ENCODE assay signal across 16 cellular contexts in genomic region chr3:132867526-132867925, GRCh38.
A peak's percentile ranks its signal among the peaks of the same experiment; 100 is the strongest.
DNase-seq lines count a peak whose midpoint lies in the region; ATAC-seq and TF ChIP-seq lines count a peak whose summit lies in the region.
"Had no signal": no experiment of that assay in that cellular context is flagged by ENCODE, and none has a peak within 500 bp of the region (broad histone marks: within the 10 kb centered on the region; RNA-seq: fewer than 3 reads in every experiment).

No MANE protein-coding gene starts in this region.

- no peak overlapping the region for H3K18ac ChIP-seq in mesenchymal stem cell (ENCODE audit: low read depth in 1 of 2, low read length in 2 of 2)

- DNase-seq in NCI-H82 (lab: John Stamatoyannopoulos, UW): peak; percentile 18
- no peak for DNase-seq in NCI-H82 treated with DMSO at 0.1 percent for 48 hours (lab: John Stamatoyannopoulos, UW; ENCODE audit: unreplicated experiment)
- DNase-seq in NCI-H226: peak; percentile 8
- DNase-seq in mesenchymal stem cell: no peak
- no peak for DNase-seq in H7
- DNase-seq in suprapubic skin (ENCODE audit: low spot score in 2 of 2): no peak
- no peak for DNase-seq in stimulated activated naive B cell treated with anti-CD40 and anti-IgM and Interleukin-4, amounts not matched to agents 10 μg/mL and 1 μg/mL and 100 μg/mL, for 72 hours
- DNase-seq: 8988T; CD4-positive, alpha-beta memory T cell; DMS79 treated with DMSO at 0.1 percent for 48 hours; GF-D8; GOT3; H9 had no signal

- no peak for TF ChIP-seq POLR2A in suprapubic skin (IDR thresholded peaks at IDR 0.05)

- H3K4me3 ChIP-seq in mesenchymal stem cell (ENCODE audit: insufficient read depth in 1 of 2, low read depth in 1 of 2, low read length in 2 of 2) (no peak overlapping the region), skeletal muscle satellite cell (ENCODE audit: low read length) (no peak overlapping the region), H7 (ENCODE audit: insufficient read depth, low read depth, low read length) (no peak overlapping the region), suprapubic skin (no peak overlapping the region)
- H3K4me3 ChIP-seq: BLaER1 had no signal

- H4K8ac ChIP-seq in mesenchymal stem cell (ENCODE audit: low read length): no peak overlapping the region

- TF ChIP-seq CTCF in suprapubic skin (IDR thresholded peaks at IDR 0.05): no peak

- H3K36me3 ChIP-seq in mesenchymal stem cell (ENCODE audit: control insufficient read depth in 1 of 2, insufficient read depth in 2 of 2, low read depth in 1 of 2, low read length in 2 of 2): no peaks in the 10 kb centered on the region
- H3K36me3 ChIP-seq in skeletal muscle satellite cell (ENCODE audit: insufficient read depth, low read length): no peaks in the 10 kb centered on the region
- no peaks in the 10 kb centered on the region for H3K36me3 ChIP-seq in H7 (replicated peaks; ENCODE audit: control insufficient read depth, insufficient read depth, low read length)
- H3K36me3 ChIP-seq in suprapubic skin: no peaks in the 10 kb centered on the region
- H3K36me3 ChIP-seq: BLaER1 had no signal

- no peak overlapping the region for H2BK15ac ChIP-seq in mesenchymal stem cell (ENCODE audit: low read depth, poor library complexity, severe bottlenecking)

- H4K91ac ChIP-seq in mesenchymal stem cell (ENCODE audit: low read length): no peak overlapping the region

- H3K27me3 ChIP-seq in mesenchymal stem cell (ENCODE audit: control insufficient read depth in 1 of 2, insufficient read depth in 1 of 2, low read length in 2 of 2) (peaks cover 5 to 11% of the 10 kb centered on the region in 2 experiments), skeletal muscle satellite cell (ENCODE audit: control insufficient read depth, insufficient read depth, low read length) (no peaks in the 10 kb centered on the region), H7 (ENCODE audit: control insufficient read depth, insufficient read depth, low read length) (no peaks in the 10 kb centered on the region), suprapubic skin (no peaks in the 10 kb centered on the region)
- H3K27me3 ChIP-seq: BLaER1 had no signal

- H3K4me2 ChIP-seq in mesenchymal stem cell (ENCODE audit: low read length, poor library complexity, severe bottlenecking) (no peak overlapping the region), skeletal muscle satellite cell (ENCODE audit: low read length) (peak overlapping the region; percentile 22)
- H3K4me2 ChIP-seq: BLaER1 had no signal

- H3K14ac ChIP-seq in mesenchymal stem cell (ENCODE audit: low read length in 2 of 2): no peak overlapping the region

- H3K4me1 ChIP-seq in mesenchymal stem cell (ENCODE audit: control insufficient read depth, insufficient read depth, low read depth, low read length): no peaks in the 10 kb centered on the region
- peaks cover 30% of the 10 kb centered on the region for H3K4me1 ChIP-seq in skeletal muscle satellite cell (ENCODE audit: control insufficient read depth, insufficient read depth, low read length)
- H3K4me1 ChIP-seq in suprapubic skin: no peaks in the 10 kb centered on the region
- H3K4me1 ChIP-seq: BLaER1 had no signal

- ATAC-seq in stimulated activated naive B cell treated with anti-CD40 and anti-IgM and Interleukin-4, amounts not matched to agents 10 μg/mL and 1 μg/mL and 100 μg/mL, for 72 hours (replicated peaks): no peak

- no peaks in the 10 kb centered on the region for H3K9me3 ChIP-seq in mesenchymal stem cell (ENCODE audit: control insufficient read depth, low read length)
- no peaks in the 10 kb centered on the region for H3K9me3 ChIP-seq in skeletal muscle satellite cell (replicated peaks; ENCODE audit: low read length)
- H3K9me3 ChIP-seq in suprapubic skin: no peaks in the 10 kb centered on the region
- H3K9me3 ChIP-seq: BLaER1 had no signal

- WGBS in mesenchymal stem cell: 53% methylated on average over 2 of the region's 3 CpGs
- 78% methylated on average over 3 of the region's 3 CpGs for WGBS in suprapubic skin

- no peaks in the 10 kb centered on the region for H3K4me1 Mint-ChIP-seq in stimulated activated naive B cell treated with anti-CD40 and anti-IgM and Interleukin-4, amounts not matched to agents 10 μg/mL and 1 μg/mL and 100 μg/mL, for 72 hours
- H3K4me1 Mint-ChIP-seq: CD14-positive monocyte; CD4-positive, alpha-beta memory T cell; H9 had no signal

- no peak overlapping the region for H3K4ac ChIP-seq in mesenchymal stem cell (ENCODE audit: low read depth in 1 of 2, low read length in 2 of 2)

- no peak overlapping the region for H3K23ac ChIP-seq in mesenchymal stem cell (ENCODE audit: low read length in 2 of 2)

- TF ChIP-seq EP300 in suprapubic skin (IDR thresholded peaks at IDR 0.05): no peak

- H2AFZ ChIP-seq in mesenchymal stem cell (ENCODE audit: low read depth, low read length): no peak overlapping the region

- no peaks in the 10 kb centered on the region for H3K36me3 Mint-ChIP-seq in stimulated activated naive B cell treated with anti-CD40 and anti-IgM and Interleukin-4, amounts not matched to agents 10 μg/mL and 1 μg/mL and 100 μg/mL, for 72 hours
- H3K36me3 Mint-ChIP-seq: CD14-positive monocyte; CD4-positive, alpha-beta memory T cell had no signal

- no peak overlapping the region for H3K27ac Mint-ChIP-seq in stimulated activated naive B cell treated with anti-CD40 and anti-IgM and Interleukin-4, amounts not matched to agents 10 μg/mL and 1 μg/mL and 100 μg/mL, for 72 hours
- H3K27ac Mint-ChIP-seq: CD14-positive monocyte; CD4-positive, alpha-beta memory T cell; H9 had no signal

- no peak overlapping the region for H2BK12ac ChIP-seq in mesenchymal stem cell (ENCODE audit: low read length in 2 of 2)

- H3K9ac ChIP-seq in mesenchymal stem cell (ENCODE audit: low read length) (peak overlapping the region; percentile 6), skeletal muscle satellite cell (ENCODE audit: low read depth, low read length) (no peak overlapping the region)
- H3K9ac ChIP-seq: BLaER1 had no signal

- H3K9me3 Mint-ChIP-seq in stimulated activated naive B cell treated with anti-CD40 and anti-IgM and Interleukin-4, amounts not matched to agents 10 μg/mL and 1 μg/mL and 100 μg/mL, for 72 hours: no peaks in the 10 kb centered on the region
- H3K9me3 Mint-ChIP-seq: CD14-positive monocyte, H9 had no signal

- no peak overlapping the region for H2BK120ac ChIP-seq in mesenchymal stem cell (ENCODE audit: low read depth, low read length)

- no peak overlapping the region for H2BK5ac ChIP-seq in mesenchymal stem cell (ENCODE audit: low read depth, low read length, poor library complexity, severe bottlenecking)

- H3K4me3 Mint-ChIP-seq in stimulated activated naive B cell treated with anti-CD40 and anti-IgM and Interleukin-4, amounts not matched to agents 10 μg/mL and 1 μg/mL and 100 μg/mL, for 72 hours: no peak overlapping the region
- H3K4me3 Mint-ChIP-seq: CD14-positive monocyte; CD4-positive, alpha-beta memory T cell; H9 had no signal

- H3K27me3 Mint-ChIP-seq in stimulated activated naive B cell treated with anti-CD40 and anti-IgM and Interleukin-4, amounts not matched to agents 10 μg/mL and 1 μg/mL and 100 μg/mL, for 72 hours: peaks cover 0 to 7% of the 10 kb centered on the region in 2 donors

- H3K27ac ChIP-seq in mesenchymal stem cell (ENCODE audit: low read length, poor library complexity, severe bottlenecking): no peak overlapping the region
- no peak overlapping the region for H3K27ac ChIP-seq in suprapubic skin
- H3K27ac ChIP-seq: BLaER1 had no signal

- no peaks in the 10 kb centered on the region for H3K79me1 ChIP-seq in mesenchymal stem cell (replicated peaks; ENCODE audit: low read length, poor library complexity, severe bottlenecking)

- H2AK5ac ChIP-seq in mesenchymal stem cell (ENCODE audit: low read length, severe bottlenecking): no peak overlapping the region

Comparison
In these comparisons a context has a peak if more than half of its experiments do, and no peak if none do; other contexts are left out.
1. DNase-seq: peak in NCI-H82 (single experiment) and NCI-H226 (single experiment); none in NCI-H82 treated with DMSO at 0.1 percent for 48 hours (single experiment), mesenchymal stem cell (single experiment), H7 (single experiment), suprapubic skin (0 of 2) and stimulated activated naive B cell treated with anti-CD40 and anti-IgM and Interleukin-4, amounts not matched to agents 10 μg/mL and 1 μg/mL and 100 μg/mL, for 72 hours (single experiment).